In genomic region chr1:111656093-111657017, GRCh38 we compare ENCODE assay signal across 8 cellular contexts. TPM values are rescaled to one million over a fixed set of nuclear protein-coding genes. Genes with fewer than 3 reads are reported as not detected.
A peak's percentile ranks its signal among the peaks of the same experiment; 100 is the strongest.
DNase-seq lines count a peak whose midpoint lies in the region; ATAC-seq and TF ChIP-seq lines count a peak whose summit lies in the region.

No MANE protein-coding gene starts in this region.

- ATAC-seq in naive thymus-derived CD4-positive, alpha-beta T cell = no peak
- ATAC-seq in HG03159 (IDR thresholded peaks at IDR 0.05; ENCODE audit: unreplicated experiment) (no peak), HG03565 (IDR thresholded peaks at IDR 0.05; ENCODE audit: unreplicated experiment) (no peak)

- H3K4me3 ChIP-seq in HL-60 (replicated peaks; ENCODE audit: insufficient read depth, low read length) (no peak overlapping the region), SJCRH30 (no peak overlapping the region)
- H3K4me3 ChIP-seq in naive thymus-derived CD4-positive, alpha-beta T cell (ENCODE audit: low read length) = no peak overlapping the region

- intact Hi-C loops in naive thymus-derived CD4-positive, alpha-beta T cell (cut with micrococcal nuclease) = loop anchor here (1.0 to 5.0 kb wide), 3 partner anchors 84 to 148 kb away; no protein-coding TSS in a partner anchor

- peak overlapping the region in 6 of 10 donors; percentile 2 to 52 (median 38) for H3K4me3 Mint-ChIP-seq in naive thymus-derived CD4-positive, alpha-beta T cell

- H3K9me3 ChIP-seq in SJCRH30 (replicated peaks) = no peaks in the 10 kb centered on the region
- H3K9me3 ChIP-seq in naive thymus-derived CD4-positive, alpha-beta T cell (ENCODE audit: control insufficient read depth in 2 of 3, low read length in 3 of 3) = no peaks in the 10 kb centered on the region

- peak; percentile 2 for DNase-seq in DMS153 treated with DMSO at 0.1 percent for 48 hours (lab: John Stamatoyannopoulos, UW; ENCODE audit: unreplicated experiment)
- no peak for DNase-seq in DMS153 (lab: John Stamatoyannopoulos, UW)
- DNase-seq in HL-60 (ENCODE audit: low read depth in 1 of 2, low spot score in 1 of 2) = peak; percentile 68 to 86
- DNase-seq in SJCRH30 = peak; percentile 17 to 45
- peak; percentile 66 to 77 for DNase-seq in erythroblast (lab: John Stamatoyannopoulos, UW)
- DNase-seq in naive thymus-derived CD4-positive, alpha-beta T cell = peak in 4 of 9 donors; percentile 15 to 36 (median 20)

- CTCF ChIA-PET in naive thymus-derived CD4-positive, alpha-beta T cell (lab: Charles Lee) = no interaction called here

- H3K4me1 Mint-ChIP-seq in naive thymus-derived CD4-positive, alpha-beta T cell = peaks cover 34 to 56% (median 45%) of the 10 kb centered on the region in 7 donors

- peaks cover 0 to 6% (median 3%) of the 10 kb centered on the region in 5 donors for H3K36me3 Mint-ChIP-seq in naive thymus-derived CD4-positive, alpha-beta T cell

- H3K27ac Mint-ChIP-seq in naive thymus-derived CD4-positive, alpha-beta T cell = peak overlapping the region in 8 of 9 donors; percentile 9 to 84 (median 37)

- peaks cover 8% of the 10 kb centered on the region; the same call in 1 of the 2 replicates for H3K36me3 ChIP-seq in SJCRH30
- H3K36me3 ChIP-seq in naive thymus-derived CD4-positive, alpha-beta T cell (ENCODE audit: control insufficient read depth in 2 of 3, insufficient read depth in 3 of 3, low read length in 3 of 3) = no peaks in the 10 kb centered on the region

- no peaks in the 10 kb centered on the region for H3K9me3 Mint-ChIP-seq in naive thymus-derived CD4-positive, alpha-beta T cell

- TF ChIP-seq CTCF in HL-60 (IDR thresholded peaks at IDR 0.05; ENCODE audit: insufficient read depth, low read length) = no peak

- H3K27me3 ChIP-seq in HL-60 (ENCODE audit: insufficient read depth, poor library complexity, severe bottlenecking) (no peaks in the 10 kb centered on the region), SJCRH30 (no peaks in the 10 kb centered on the region)
- no peaks in the 10 kb centered on the region for H3K27me3 ChIP-seq in naive thymus-derived CD4-positive, alpha-beta T cell (ENCODE audit: control insufficient read depth in 2 of 2, insufficient read depth in 2 of 2, low read length in 2 of 2)

- POLR2A ChIA-PET in naive thymus-derived CD4-positive, alpha-beta T cell (lab: Charles Lee) = no interaction called here

- TF ChIP-seq POLR2A in erythroblast (IDR thresholded peaks at IDR 0.05; ENCODE audit: low read length) = no peak

- H3K27ac ChIP-seq in HL-60 (replicated peaks) = peak overlapping the region; percentile 39
- no peak overlapping the region for H3K27ac ChIP-seq in SJCRH30
- no peak overlapping the region for H3K27ac ChIP-seq in naive thymus-derived CD4-positive, alpha-beta T cell (ENCODE audit: low read depth, low read length)

- no peaks in the 10 kb centered on the region for H3K4me1 ChIP-seq in SJCRH30
- H3K4me1 ChIP-seq in naive thymus-derived CD4-positive, alpha-beta T cell (ENCODE audit: control insufficient read depth in 2 of 2, insufficient read depth in 2 of 2, low read length in 2 of 2) = peaks cover 38 to 54% of the 10 kb centered on the region in 2 donors

- no peaks in the 10 kb centered on the region for H3K27me3 Mint-ChIP-seq in naive thymus-derived CD4-positive, alpha-beta T cell

RNA-seq across cellular contexts. Expression of gene RAP1A, which starts 36.8 kb away (rescaled TPM):
- 33.8 and 39.0 TPM in 2 replicates for total RNA-seq in SJCRH30 (2014; rRNA removed; shearing (Covaris generic))
- total RNA-seq in naive thymus-derived CD4-positive, alpha-beta T cell = 100 to 1,000 TPM in 4 of 5 experiments, 10 to 100 TPM in 1; 89.8 to 183 (median 107) TPM
- polyA plus RNA-seq in naive thymus-derived CD4-positive, alpha-beta T cell = 10 to 100 TPM; 37.6 to 55.0 TPM
